ENCODE assay signal across 10 cellular contexts in genomic region chr3:46700772-46701171, GRCh38. TPM values are rescaled to one million over a fixed set of nuclear protein-coding genes. Genes with fewer than 3 reads are reported as not detected.
DNase-seq lines count a peak whose midpoint lies in the region; ATAC-seq and FAIRE-seq lines count a peak whose summit lies in the region.
"Had no signal": no experiment of that assay in that cellular context is flagged by ENCODE, and none has a peak within 500 bp of the region (broad histone marks: within the 10 kb centered on the region; RNA-seq: fewer than 3 reads in every experiment).

No MANE protein-coding gene starts in this region.

- FAIRE-seq in frontal cortex (lab: Jason Lieb, UNC) = no peak
- FAIRE-seq: islet of Langerhans, TTC549 had no signal

- DNase-seq in COLO668 (lab: John Stamatoyannopoulos, UW; ENCODE audit: unreplicated experiment) (peak; percentile 57), NCI-H2227 treated with DMSO at 0.1 percent for 48 hours (lab: John Stamatoyannopoulos, UW) (peak; percentile 38), frontal cortex (ENCODE audit: low spot score in 2 of 2) (peak; percentile 63 to 75), putamen (ENCODE audit: low spot score) (peak; percentile 29), sciatic nerve (ENCODE audit: low spot score) (no peak), DMS153 treated with DMSO at 0.1 percent for 48 hours (lab: John Stamatoyannopoulos, UW; ENCODE audit: unreplicated experiment) (no peak)
- no peak for DNase-seq in effector CD8-positive, alpha-beta T cell (lab: John Stamatoyannopoulos, UW)

- ATAC-seq in HG02759 (IDR thresholded peaks at IDR 0.05; ENCODE audit: unreplicated experiment) (no peak), sciatic nerve (no peak)

- intact Hi-C loops in sciatic nerve (cut with DNase I) = loop anchor here (5.0 kb wide), 1 partner anchor 197 kb away; no protein-coding TSS in a partner anchor

RNA-seq across cellular contexts. Expression of gene TMIE, which starts 0.4 kb away (rescaled TPM):
- 1.2 TPM for total RNA-seq in frontal cortex
- 0.76 TPM for total RNA-seq in sciatic nerve

RNA-seq across cellular contexts. Expression of gene ALS2CL, which starts 7.3 kb away (rescaled TPM):
- 1.2 TPM for total RNA-seq in frontal cortex
- total RNA-seq in sciatic nerve = 18.5 TPM

RNA-seq across cellular contexts. Expression of gene PRSS50, which starts 16.9 kb away (rescaled TPM):
- total RNA-seq in frontal cortex = not detected
- total RNA-seq in sciatic nerve = 0.13 TPM

Comparison
In these comparisons a context has a peak if more than half of its experiments do, and no peak if none do; other contexts are left out.
1. DNase-seq: peak in COLO668 (single experiment), NCI-H2227 treated with DMSO at 0.1 percent for 48 hours (single experiment), frontal cortex (2 of 2) and putamen (single experiment); none in sciatic nerve (single experiment), DMS153 treated with DMSO at 0.1 percent for 48 hours (single experiment) and effector CD8-positive, alpha-beta T cell (single experiment).